Comparison of ENCODE assay signal across 13 cellular contexts in genomic region chr12:30756074-30756473, GRCh38. TPM values are rescaled to one million over a fixed set of nuclear protein-coding genes. Genes with fewer than 3 reads are reported as not detected.
DNase-seq lines count a peak whose midpoint lies in the region; ATAC-seq and TF ChIP-seq lines count a peak whose summit lies in the region.
"Had no signal": no experiment of that assay in that cellular context is flagged by ENCODE, and none has a peak within 500 bp of the region (broad histone marks: within the 10 kb centered on the region; RNA-seq: fewer than 3 reads in every experiment).

No MANE protein-coding gene starts in this region.

- H3K27ac ChIP-seq in ACC112 (ENCODE audit: low read depth, low read length) (no peak overlapping the region), tibial artery (peak overlapping the region in 1 of 2 donors; percentile 78)

- peak overlapping the region; percentile 82 for H2AFZ ChIP-seq in ACC112 (ENCODE audit: low read length, unreplicated experiment)

- H3K27me3 Mint-ChIP-seq in WTC11 (ENCODE audit: low read depth) (no peaks in the 10 kb centered on the region), mesothelial cell of epicardium (ENCODE audit: low read depth) (no peaks in the 10 kb centered on the region)

- H3K9me3 Mint-ChIP-seq in WTC11 (peaks cover 6% of the 10 kb centered on the region; the same call in 1 of the 2 replicates), mesothelial cell of epicardium (no peaks in the 10 kb centered on the region)

- H3K36me3 ChIP-seq in ACC112 (ENCODE audit: insufficient read depth, low read length) (no peaks in the 10 kb centered on the region), tibial artery (no peaks in the 10 kb centered on the region)
- H3K36me3 ChIP-seq: BLaER1 treated with 17β-estradiol and CSF1 and Interleukin-3, amounts not matched to agents 10 nM and 100 nM had no signal

- peaks cover 0 to 4% (median 0%) of the 10 kb centered on the region in 3 donors for H3K9me3 ChIP-seq in tibial artery

- intact Hi-C loops in tibial artery (cut with DNase I; ENCODE audit: low total_unique reads) = no loop called here

- POLR2A ChIA-PET in WTC11 (lab: Charles Lee) = no interaction called here

- H3K4me1 Mint-ChIP-seq in WTC11 = peaks cover 40% of the 10 kb centered on the region
- H3K4me1 Mint-ChIP-seq in mesothelial cell of epicardium = peaks cover 31% of the 10 kb centered on the region

- H3K27ac Mint-ChIP-seq in WTC11 (peak overlapping the region; percentile 97; the same call in 1 of the 2 replicates), mesothelial cell of epicardium (no peak overlapping the region)

- H3K27me3 ChIP-seq in ACC112 (ENCODE audit: insufficient read depth, low read length) = no peaks in the 10 kb centered on the region
- H3K27me3 ChIP-seq in tibial artery = no peaks in the 10 kb centered on the region
- H3K27me3 ChIP-seq: BLaER1 treated with 17β-estradiol and CSF1 and Interleukin-3, amounts not matched to agents 10 nM and 100 nM had no signal

- DNase-seq in Daoy (ENCODE audit: low read depth) (peak; percentile 3), WTC11 (ENCODE audit: low spot score) (no peak), mesothelial cell of epicardium (ENCODE audit: low spot score in 2 of 2, unreplicated experiment in 2 of 2) (no peak), tibial artery (no peak), AG08395 (ENCODE audit: low spot score) (no peak)
- DNase-seq in stimulated activated CD8-positive, alpha-beta memory T cell treated with anti-CD3 and anti-CD28 coated beads, Interleukin-4, amount 100 ng/mL, for 48 hours = no peak
- DNase-seq in activated CD8-positive, alpha-beta memory T cell treated with anti-CD3 and anti-CD28 coated beads for 24 hours = no peak
- DNase-seq: activated gamma-delta T cell; effector memory CD4-positive, alpha-beta T cell; foreskin melanocyte; NCI-H2171 treated with DMSO at 0.1 percent for 48 hours had no signal

- H3K4me3 Mint-ChIP-seq in WTC11 (peak overlapping the region; percentile 87), mesothelial cell of epicardium (peak overlapping the region; percentile 93)

- H3K36me3 Mint-ChIP-seq in WTC11 (peaks cover 5% of the 10 kb centered on the region; the same call in 1 of the 2 replicates), mesothelial cell of epicardium (peaks cover 2% of the 10 kb centered on the region)

- H3K4me1 ChIP-seq in ACC112 (ENCODE audit: control insufficient read depth, insufficient read depth, low read length, unreplicated experiment) (peaks cover 30% of the 10 kb centered on the region), tibial artery (peaks cover 0 to 21% (median 10%) of the 10 kb centered on the region in 4 donors)

- CTCF ChIA-PET in WTC11 (lab: Charles Lee) = interaction anchor here (1.5 to 2.9 kb wide), 2 partner anchors 17 to 60 kb away, joined by 4 to 35 read pairs; partner anchors contain the start of gene IPO8

- peak overlapping the region; percentile 86 for H3K4me3 ChIP-seq in ACC112 (ENCODE audit: low read depth, low read length)
- H3K4me3 ChIP-seq in tibial artery = no peak overlapping the region

- no peak for ATAC-seq in WTC11

- peaks cover 31% of the 10 kb centered on the region for H3K79me2 ChIP-seq in ACC112 (ENCODE audit: control insufficient read depth, insufficient read depth, low read length, unreplicated experiment)

- no peak for TF ChIP-seq CTCF in WTC11 (IDR thresholded peaks at IDR 0.05)
- TF ChIP-seq CTCF in mesothelial cell of epicardium (IDR thresholded peaks at IDR 0.05; ENCODE audit: unreplicated experiment) = no peak
- TF ChIP-seq CTCF in tibial artery (IDR thresholded peaks at IDR 0.05) = no peak

TF ChIP-seq in WTC11, 78 proteins besides CTCF, POLR2A, EP300 and RAD21 (continues in another document):
- TF ChIP-seq FOXJ3 (CRISPR knock-in tag; IDR thresholded peaks at IDR 0.05; ENCODE audit: borderline replicate concordance) (no peak), NFE2L1 (CRISPR knock-in tag; IDR thresholded peaks at IDR 0.05) (no peak), ZNF219 (CRISPR knock-in tag; IDR thresholded peaks at IDR 0.05; ENCODE audit: borderline replicate concordance) (no peak), IRF2 (CRISPR knock-in tag; IDR thresholded peaks at IDR 0.05; ENCODE audit: borderline replicate concordance, low read depth) (no peak), ETV6 (CRISPR knock-in tag; IDR thresholded peaks at IDR 0.05) (no peak), PRDM15 (CRISPR knock-in tag; IDR thresholded peaks at IDR 0.05) (no peak), STAT6 (CRISPR knock-in tag; conservative IDR thresholded peaks at IDR 0.05; ENCODE audit: low read depth) (no peak)
- TF ChIP-seq, protein P1, sequence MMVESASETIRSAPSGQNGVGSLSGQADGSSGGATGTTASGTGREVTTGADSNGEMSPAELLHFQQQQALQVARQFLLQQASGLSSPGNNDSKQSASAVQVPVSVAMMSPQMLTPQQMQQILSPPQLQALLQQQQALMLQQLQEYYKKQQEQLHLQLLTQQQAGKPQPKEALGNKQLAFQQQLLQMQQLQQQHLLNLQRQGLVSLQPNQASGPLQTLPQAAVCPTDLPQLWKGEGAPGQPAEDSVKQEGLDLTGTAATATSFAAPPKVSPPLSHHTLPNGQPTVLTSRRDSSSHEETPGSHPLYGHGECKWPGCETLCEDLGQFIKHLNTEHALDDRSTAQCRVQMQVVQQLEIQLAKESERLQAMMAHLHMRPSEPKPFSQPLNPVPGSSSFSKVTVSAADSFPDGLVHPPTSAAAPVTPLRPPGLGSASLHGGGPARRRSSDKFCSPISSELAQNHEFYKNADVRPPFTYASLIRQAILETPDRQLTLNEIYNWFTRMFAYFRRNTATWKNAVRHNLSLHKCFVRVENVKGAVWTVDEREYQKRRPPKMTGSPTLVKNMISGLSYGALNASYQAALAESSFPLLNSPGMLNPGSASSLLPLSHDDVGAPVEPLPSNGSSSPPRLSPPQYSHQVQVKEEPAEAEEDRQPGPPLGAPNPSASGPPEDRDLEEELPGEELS (CRISPR knock-in tag; IDR thresholded peaks at IDR 0.05) = no peak
- TF ChIP-seq, protein P2, sequence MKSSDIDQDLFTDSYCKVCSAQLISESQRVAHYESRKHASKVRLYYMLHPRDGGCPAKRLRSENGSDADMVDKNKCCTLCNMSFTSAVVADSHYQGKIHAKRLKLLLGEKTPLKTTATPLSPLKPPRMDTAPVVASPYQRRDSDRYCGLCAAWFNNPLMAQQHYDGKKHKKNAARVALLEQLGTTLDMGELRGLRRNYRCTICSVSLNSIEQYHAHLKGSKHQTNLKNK (CRISPR knock-in tag; IDR thresholded peaks at IDR 0.05) = no peak

RNA-seq across cellular contexts. Expression of gene CAPRIN2, which starts 1.3 kb away (rescaled TPM):
- total RNA-seq in Daoy (2014; rRNA removed; shearing (Covaris generic)) = 11.7 and 14.8 TPM in 2 replicates
- total RNA-seq in WTC11 (2021) (55.9 to 62.7 TPM (median 59.7 TPM) in 3 replicates), mesothelial cell of epicardium (40.5 to 41.8 TPM (median 41.4 TPM) in 3 replicates)
